ENCODE assay signal across 27 cellular contexts in the genomic region with DNA sequence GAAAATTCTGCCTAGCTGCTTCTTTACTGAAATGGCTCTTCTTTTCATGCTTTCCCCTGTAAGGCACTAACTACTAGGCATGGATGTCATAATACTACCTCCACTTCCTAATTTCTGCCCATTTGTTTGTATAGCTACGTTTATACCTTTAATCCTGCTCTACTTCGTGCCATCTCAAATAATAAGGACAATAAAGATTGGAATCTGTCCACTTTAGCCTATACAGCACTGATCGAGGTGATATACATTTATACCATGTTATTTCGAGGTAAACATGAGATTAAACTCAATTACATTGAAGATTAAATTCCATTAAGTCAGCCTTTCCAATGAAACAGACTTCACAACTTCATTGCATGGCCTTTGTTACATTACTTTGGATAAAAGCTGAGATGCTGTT.
"Had no signal": no experiment of that assay in that cellular context is flagged by ENCODE, and none has a peak within 500 bp of the region (broad histone marks: within the 10 kb centered on the region; RNA-seq: fewer than 3 reads in every experiment).

No MANE protein-coding gene starts in this region.

- H3K4me2 ChIP-seq: neural progenitor cell, smooth muscle cell had no signal

- H3K36me3 Mint-ChIP-seq: immature natural killer cell; naive B cell; natural killer cell; neural progenitor cell; stimulated activated memory B cell treated with anti-CD40 and anti-IgM and Interleukin-4, amounts not matched to agents 10 μg/mL and 1 μg/mL and 100 μg/mL, for 72 hours; type B pancreatic cell had no signal

- H3K4me3 ChIP-seq: left ventricle myocardium inferior, lung, neural progenitor cell, ovary, right atrium auricular region, right lobe of liver, smooth muscle cell, tibial nerve, uterus had no signal

- H2AFZ ChIP-seq: neural progenitor cell had no signal

- H3K27me3 Mint-ChIP-seq: stimulated activated memory B cell treated with anti-CD40 and anti-IgM and Interleukin-4, amounts not matched to agents 10 μg/mL and 1 μg/mL and 100 μg/mL, for 72 hours; stimulated activated naive CD8-positive, alpha-beta T cell treated with anti-CD3 and anti-CD28 coated beads, Interleukin-15, amount 100 ng/mL, for 72 hours; type B pancreatic cell had no signal

- H3K27me3 ChIP-seq: neural progenitor cell, ovary, right atrium auricular region, right lobe of liver, tibial nerve, uterus had no signal

- H3K9ac ChIP-seq: neural progenitor cell had no signal

- H3K4me3 Mint-ChIP-seq: immature natural killer cell; mesothelial cell of epicardium; naive B cell; natural killer cell; nephron progenitor cell; neural progenitor cell; stimulated activated memory B cell treated with anti-CD40 and anti-IgM and Interleukin-4, amounts not matched to agents 10 μg/mL and 1 μg/mL and 100 μg/mL, for 72 hours; stimulated activated naive CD8-positive, alpha-beta T cell treated with anti-CD3 and anti-CD28 coated beads, Interleukin-15, amount 100 ng/mL, for 72 hours; type B pancreatic cell had no signal

- H3K4me1 ChIP-seq: left ventricle myocardium inferior, neural progenitor cell, right atrium auricular region, right lobe of liver, tibial nerve, uterus had no signal

- H3K9me3 ChIP-seq: left ventricle myocardium inferior, ovary, right lobe of liver, tibial nerve, uterus had no signal

- ATAC-seq: natural killer cell; right lobe of liver; stimulated activated memory B cell treated with anti-CD40 and anti-IgM and Interleukin-4, amounts not matched to agents 10 μg/mL and 1 μg/mL and 100 μg/mL, for 72 hours; stimulated activated naive CD8-positive, alpha-beta T cell treated with anti-CD3 and anti-CD28 coated beads, Interleukin-15, amount 100 ng/mL, for 72 hours had no signal

- H3K36me3 ChIP-seq: left ventricle myocardium inferior, neural progenitor cell, ovary, right atrium auricular region, right lobe of liver, tibial nerve, uterus had no signal

- H3K27ac Mint-ChIP-seq: immature natural killer cell; mesothelial cell of epicardium; naive B cell; natural killer cell; nephron progenitor cell; neural progenitor cell; progenitor cell of endocrine pancreas; stimulated activated memory B cell treated with anti-CD40 and anti-IgM and Interleukin-4, amounts not matched to agents 10 μg/mL and 1 μg/mL and 100 μg/mL, for 72 hours; stimulated activated naive CD8-positive, alpha-beta T cell treated with anti-CD3 and anti-CD28 coated beads, Interleukin-15, amount 100 ng/mL, for 72 hours; type B pancreatic cell had no signal

- H3K4me1 Mint-ChIP-seq: immature natural killer cell; naive B cell; natural killer cell; nephron progenitor cell; neural progenitor cell; stimulated activated naive CD8-positive, alpha-beta T cell treated with anti-CD3 and anti-CD28 coated beads, Interleukin-15, amount 100 ng/mL, for 72 hours had no signal

- DNase-seq: hypothalamus; immature natural killer cell; kidney; left ventricle myocardium inferior; mesendoderm; naive B cell; natural killer cell; nephron progenitor cell; ovary; right lobe of liver; stimulated activated CD4-positive, alpha-beta T cell treated with anti-CD3 and anti-CD28 coated beads, Interleukin-1b, Interleukin-23, amount 100 ng/mL, for 48 hours; stimulated activated CD4-positive, alpha-beta T cell treated with anti-CD3 and anti-CD28 coated beads, Interleukin-2, amount 100 ng/mL, for 48 hours; stimulated activated CD4-positive, alpha-beta T cell treated with anti-CD3 and anti-CD28 coated beads, Interleukin-4, amount 100 ng/mL, for 4 hours; stimulated activated CD8-positive, alpha-beta memory T cell treated with anti-CD3 and anti-CD28 coated beads, Interleukin-4, amount 100 ng/mL, for 48 hours; stimulated activated naive CD4-positive, alpha-beta T cell treated with Interleukin-2 at 50 U/mL for 16 hours; stimulated activated naive CD8-positive, alpha-beta T cell treated with anti-CD3 and anti-CD28 coated beads, Interleukin-15, amount 100 ng/mL, for 72 hours; substantia nigra; uterus had no signal

- H3K27ac ChIP-seq: left ventricle myocardium inferior, neural progenitor cell, ovary, right atrium auricular region, right lobe of liver, tibial nerve, uterus had no signal
